Comparison of ENCODE assay signal across 6 cellular contexts in the genomic region with DNA sequence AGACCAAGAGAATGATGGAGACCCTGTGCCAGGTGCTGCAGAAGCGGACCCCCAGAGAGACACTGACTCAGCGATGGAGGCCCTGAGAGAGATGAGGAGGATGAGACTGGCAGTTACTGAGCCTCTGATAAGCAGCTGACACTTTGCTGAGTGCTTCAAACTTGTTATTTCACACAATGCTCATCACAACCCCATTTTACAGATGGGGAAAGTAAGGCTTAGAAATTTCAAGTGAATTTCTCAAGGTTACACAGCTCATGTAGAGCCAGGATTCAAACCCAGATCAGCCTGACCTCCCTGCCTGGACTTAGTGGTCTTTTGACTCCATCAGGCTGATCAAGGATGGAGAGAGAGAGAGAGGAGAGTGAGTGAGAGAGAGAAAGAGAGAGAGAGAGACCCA.
"Had no signal": no experiment of that assay in that cellular context is flagged by ENCODE, and none has a peak within 500 bp of the region (broad histone marks: within the 10 kb centered on the region; RNA-seq: fewer than 3 reads in every experiment).

No MANE protein-coding gene starts in this region.

- H3K27ac Mint-ChIP-seq: GM23338, HFFc6 had no signal

- FAIRE-seq: HepG2 had no signal

- H3K36me3 ChIP-seq: HAP-1 had no signal

- H3K4me2 ChIP-seq: GM23338, KMS-11 had no signal

- H3K9ac ChIP-seq: KMS-11 had no signal

- H3K27ac ChIP-seq: HL-60, KMS-11 had no signal

- H3K4me1 ChIP-seq: HAP-1 had no signal

- H3K9me3 Mint-ChIP-seq: GM23338, HFFc6 had no signal

- H3K4me3 ChIP-seq: GM23338, HAP-1 had no signal

- H3K4me3 Mint-ChIP-seq: GM23338, HFFc6 had no signal

- H2AFZ ChIP-seq: GM23338 had no signal

- H3K9me3 ChIP-seq: HAP-1 had no signal
